In genomic region chr20:34263468-34263867, GRCh38 we compare ENCODE assay signal across 15 cellular contexts. TPM values are rescaled to one million over a fixed set of nuclear protein-coding genes. Genes with fewer than 3 reads are reported as not detected.
"Had no signal": no experiment of that assay in that cellular context is flagged by ENCODE, and none has a peak within 500 bp of the region (broad histone marks: within the 10 kb centered on the region; RNA-seq: fewer than 3 reads in every experiment).

No MANE protein-coding gene starts in this region.

RNA-seq across cellular contexts. Expression of gene ASIP, which starts 22.2 kb away (rescaled TPM):
- total RNA-seq: naive thymus-derived CD8-positive, alpha-beta T cell; natural killer cell treated with Interleukin-12 subunit alpha and Interleukin-12 subunit beta and Interleukin-15 and Interleukin-18, amount 100 ng/mL, for 72 hours; neural crest cell; omental fat pad; osteocyte; progenitor cell of endocrine pancreas; psoas muscle; renal cortical epithelial cell; smooth muscle cell; stomach; temporal lobe; thoracic aorta; thyroid gland; urinary bladder; uterus had no signal
- polyA plus RNA-seq: naive thymus-derived CD8-positive, alpha-beta T cell; smooth muscle cell had no signal
